ENCODE assay signal across 1 cellular context in the genomic region with DNA sequence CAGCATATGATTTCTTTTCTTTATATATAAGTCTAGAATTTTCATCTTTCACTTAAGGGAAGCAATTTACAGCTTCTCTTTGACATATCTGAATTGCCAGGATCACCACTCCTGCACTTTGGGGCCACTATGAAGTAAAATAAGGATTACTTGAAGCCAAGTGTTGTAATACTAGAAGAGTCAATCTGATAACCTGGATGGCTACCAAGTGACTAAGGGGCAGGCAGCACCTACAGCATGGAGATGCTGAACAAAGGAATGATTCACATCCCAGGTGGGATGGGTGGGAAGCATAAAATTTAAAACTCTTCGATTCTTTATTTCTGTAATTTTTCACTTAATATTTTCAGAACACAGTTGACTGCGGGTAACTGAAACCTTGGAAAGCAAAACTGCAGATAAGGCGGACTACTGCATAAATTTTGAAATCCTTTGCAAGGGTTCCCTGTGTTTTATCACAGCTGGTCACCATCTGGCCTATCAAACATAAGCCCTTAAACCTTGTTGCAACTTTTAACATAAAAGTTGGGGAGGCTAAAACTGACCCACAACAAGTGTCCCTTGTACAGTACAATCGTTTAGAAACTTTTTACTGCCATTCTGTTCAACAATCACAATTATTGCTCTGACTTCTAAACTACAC.
TF ChIP-seq lines count a peak whose summit lies in the region.

No MANE protein-coding gene starts in this region.

TF ChIP-seq in SK-N-SH treated with all-trans-retinoic acid at 6 μM for 48 hours, 23 proteins besides CTCF, POLR2A, EP300 and RAD21:
- TF ChIP-seq, protein P1, sequence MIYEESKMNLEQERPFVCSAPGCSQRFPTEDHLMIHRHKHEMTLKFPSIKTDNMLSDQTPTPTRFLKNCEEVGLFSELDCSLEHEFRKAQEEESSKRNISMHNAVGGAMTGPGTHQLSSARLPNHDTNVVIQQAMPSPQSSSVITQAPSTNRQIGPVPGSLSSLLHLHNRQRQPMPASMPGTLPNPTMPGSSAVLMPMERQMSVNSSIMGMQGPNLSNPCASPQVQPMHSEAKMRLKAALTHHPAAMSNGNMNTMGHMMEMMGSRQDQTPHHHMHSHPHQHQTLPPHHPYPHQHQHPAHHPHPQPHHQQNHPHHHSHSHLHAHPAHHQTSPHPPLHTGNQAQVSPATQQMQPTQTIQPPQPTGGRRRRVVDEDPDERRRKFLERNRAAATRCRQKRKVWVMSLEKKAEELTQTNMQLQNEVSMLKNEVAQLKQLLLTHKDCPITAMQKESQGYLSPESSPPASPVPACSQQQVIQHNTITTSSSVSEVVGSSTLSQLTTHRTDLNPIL (CRISPR knock-in tag; IDR thresholded peaks at IDR 0.05; ENCODE audit: low read depth), result no peak
- TF ChIP-seq ZFP30 (CRISPR knock-in tag; IDR thresholded peaks at IDR 0.05), result no peak
- no peak for TF ChIP-seq ZNF565 (CRISPR knock-in tag; conservative IDR thresholded peaks at IDR 0.05; ENCODE audit: low read depth)
- no peak for TF ChIP-seq ZNF70 (CRISPR knock-in tag; IDR thresholded peaks at IDR 0.05)
- TF ChIP-seq TOX (CRISPR knock-in tag; IDR thresholded peaks at IDR 0.05; ENCODE audit: borderline replicate concordance), result no peak
- no peak for TF ChIP-seq RARB (CRISPR knock-in tag; IDR thresholded peaks at IDR 0.05)
- TF ChIP-seq ESRRG (CRISPR knock-in tag; IDR thresholded peaks at IDR 0.05), result no peak
- TF ChIP-seq GLIS3 (CRISPR knock-in tag; IDR thresholded peaks at IDR 0.05), result no peak
- TF ChIP-seq ZFP3 (CRISPR knock-in tag; IDR thresholded peaks at IDR 0.05), result no peak
- TF ChIP-seq PPARA (CRISPR knock-in tag; IDR thresholded peaks at IDR 0.05; ENCODE audit: borderline replicate concordance), result no peak
- TF ChIP-seq, protein P2, sequence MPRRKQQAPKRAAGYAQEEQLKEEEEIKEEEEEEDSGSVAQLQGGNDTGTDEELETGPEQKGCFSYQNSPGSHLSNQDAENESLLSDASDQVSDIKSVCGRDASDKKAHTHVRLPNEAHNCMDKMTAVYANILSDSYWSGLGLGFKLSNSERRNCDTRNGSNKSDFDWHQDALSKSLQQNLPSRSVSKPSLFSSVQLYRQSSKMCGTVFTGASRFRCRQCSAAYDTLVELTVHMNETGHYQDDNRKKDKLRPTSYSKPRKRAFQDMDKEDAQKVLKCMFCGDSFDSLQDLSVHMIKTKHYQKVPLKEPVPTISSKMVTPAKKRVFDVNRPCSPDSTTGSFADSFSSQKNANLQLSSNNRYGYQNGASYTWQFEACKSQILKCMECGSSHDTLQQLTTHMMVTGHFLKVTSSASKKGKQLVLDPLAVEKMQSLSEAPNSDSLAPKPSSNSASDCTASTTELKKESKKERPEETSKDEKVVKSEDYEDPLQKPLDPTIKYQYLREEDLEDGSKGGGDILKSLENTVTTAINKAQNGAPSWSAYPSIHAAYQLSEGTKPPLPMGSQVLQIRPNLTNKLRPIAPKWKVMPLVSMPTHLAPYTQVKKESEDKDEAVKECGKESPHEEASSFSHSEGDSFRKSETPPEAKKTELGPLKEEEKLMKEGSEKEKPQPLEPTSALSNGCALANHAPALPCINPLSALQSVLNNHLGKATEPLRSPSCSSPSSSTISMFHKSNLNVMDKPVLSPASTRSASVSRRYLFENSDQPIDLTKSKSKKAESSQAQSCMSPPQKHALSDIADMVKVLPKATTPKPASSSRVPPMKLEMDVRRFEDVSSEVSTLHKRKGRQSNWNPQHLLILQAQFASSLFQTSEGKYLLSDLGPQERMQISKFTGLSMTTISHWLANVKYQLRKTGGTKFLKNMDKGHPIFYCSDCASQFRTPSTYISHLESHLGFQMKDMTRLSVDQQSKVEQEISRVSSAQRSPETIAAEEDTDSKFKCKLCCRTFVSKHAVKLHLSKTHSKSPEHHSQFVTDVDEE (CRISPR knock-in tag; IDR thresholded peaks at IDR 0.05), result no peak
- TF ChIP-seq OSR1 (CRISPR knock-in tag; IDR thresholded peaks at IDR 0.05), result no peak
- TF ChIP-seq ISL1 (CRISPR knock-in tag; IDR thresholded peaks at IDR 0.05), result no peak
